17 cellular contexts compared by ENCODE assay signal in the genomic region with DNA sequence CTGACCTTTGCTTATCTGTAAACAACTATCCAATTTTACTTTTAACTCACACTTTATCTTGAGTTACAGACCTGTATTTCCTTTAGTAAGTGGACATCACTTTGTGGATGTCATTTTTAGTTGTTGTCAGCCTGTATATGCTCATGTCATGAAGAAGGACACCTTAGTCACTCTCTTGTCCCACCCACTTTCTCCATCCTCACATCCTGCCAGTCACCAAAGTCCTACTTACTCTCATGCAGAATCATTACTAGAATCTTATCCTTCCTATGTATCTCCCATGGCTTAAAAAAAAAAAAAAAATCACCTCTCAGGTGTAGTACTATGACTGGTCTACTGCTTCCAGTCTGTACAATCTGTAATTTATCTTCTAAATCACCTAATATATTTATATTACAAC.
"Had no signal": no experiment of that assay in that cellular context is flagged by ENCODE, and none has a peak within 500 bp of the region (broad histone marks: within the 10 kb centered on the region; RNA-seq: fewer than 3 reads in every experiment).

No MANE protein-coding gene starts in this region.

- H3K4me1 ChIP-seq: left ventricle myocardium inferior, parathyroid adenoma had no signal

- H3K9me3 ChIP-seq: left ventricle myocardium inferior, mucosa of descending colon, neutrophil, tibial nerve had no signal

- DNase-seq: activated CD8-positive, alpha-beta memory T cell treated with anti-CD3 and anti-CD28 coated beads, Interleukin-2, amount 10 ng/mL, durations not matched to agents 7 days and 5 days; activated T-cell treated with anti-CD3 and anti-CD28 coated beads, Interleukin-2, amount 50 U/mL, for 48 hours; central memory CD4-positive, alpha-beta T cell; cortex of kidney; effector CD8-positive, alpha-beta T cell; foreskin fibroblast; left ventricle myocardium inferior; mucosa of descending colon; naive thymus-derived CD8-positive, alpha-beta T cell; stimulated activated CD4-positive, alpha-beta T cell treated with anti-CD3 and anti-CD28 coated beads, Interleukin-12 subunit alpha, Interleukin-12 subunit beta, amount 100 ng/mL, for 4 hours; stimulated activated naive CD4-positive, alpha-beta T cell; T1000 had no signal

- H3K27ac Mint-ChIP-seq: activated CD8-positive, alpha-beta memory T cell treated with anti-CD3 and anti-CD28 coated beads, Interleukin-2, amount 10 ng/mL, durations not matched to agents 7 days and 5 days had no signal

- H3K4me3 Mint-ChIP-seq: activated CD8-positive, alpha-beta memory T cell treated with anti-CD3 and anti-CD28 coated beads, Interleukin-2, amount 10 ng/mL, durations not matched to agents 7 days and 5 days; naive thymus-derived CD8-positive, alpha-beta T cell had no signal

- H3K4me3 ChIP-seq: left ventricle myocardium inferior, mucosa of descending colon, SK-N-MC, tibial nerve had no signal

- H3K27me3 Mint-ChIP-seq: activated CD8-positive, alpha-beta memory T cell treated with anti-CD3 and anti-CD28 coated beads, Interleukin-2, amount 10 ng/mL, durations not matched to agents 7 days and 5 days; brain; naive thymus-derived CD8-positive, alpha-beta T cell had no signal

- ATAC-seq: activated CD8-positive, alpha-beta memory T cell treated with anti-CD3 and anti-CD28 coated beads, Interleukin-2, amount 10 ng/mL, durations not matched to agents 7 days and 5 days; mucosa of descending colon; naive thymus-derived CD8-positive, alpha-beta T cell had no signal

- H3K9me3 Mint-ChIP-seq: brain; naive thymus-derived CD8-positive, alpha-beta T cell had no signal

- H3K27ac ChIP-seq: left ventricle myocardium inferior, neutrophil, parathyroid adenoma, SK-N-MC, tibial nerve had no signal
